ENCODE assay signal across 8 cellular contexts in genomic region chr10:128064615-128065580, GRCh38.
DNase-seq lines count a peak whose midpoint lies in the region; ATAC-seq lines count a peak whose summit lies in the region.

No MANE protein-coding gene starts in this region.

- DNase-seq in Ammon's horn (ENCODE audit: low spot score), result peak; percentile 88
- peak; percentile 73 to 80 for DNase-seq in activated CD4-positive, alpha-beta T cell treated with anti-CD3 and anti-CD28 coated beads, Interleukin-2, amount 50 U/mL, for 4 hours
- peak; percentile 91 for DNase-seq in naive B cell
- DNase-seq in stromal cell of bone marrow (ENCODE audit: low read depth), result peak; percentile 89
- DNase-seq in NCI-H1436 (lab: John Stamatoyannopoulos, UW), result no peak

- H3K4me1 Mint-ChIP-seq in IgD-negative memory B cell, result peaks cover 29 to 61% (median 50%) of the 10 kb centered on the region in 3 donors
- peaks cover 97% of the 10 kb centered on the region for H3K4me1 Mint-ChIP-seq in dendritic cell treated with granulocyte-macrophage colony-stimulating factor and Interleukin-4, amounts not matched to agents 40 ng/mL and 50 ng/mL, for 4 days (ENCODE audit: low read depth)
- peaks cover 64 to 79% (median 70%) of the 10 kb centered on the region in 3 donors for H3K4me1 Mint-ChIP-seq in naive B cell

- H3K27ac Mint-ChIP-seq in IgD-negative memory B cell (peak overlapping the region; percentile 88 to 92 (median 90)), naive B cell (peak overlapping the region; percentile 93 to 98 (median 98))
- peak overlapping the region; percentile 86 for H3K27ac Mint-ChIP-seq in dendritic cell treated with granulocyte-macrophage colony-stimulating factor and Interleukin-4, amounts not matched to agents 40 ng/mL and 50 ng/mL, for 4 days

- intact Hi-C loops in dendritic cell treated with granulocyte-macrophage colony-stimulating factor and Interleukin-4, amounts not matched to agents 40 ng/mL and 50 ng/mL, for 4 days (cut with micrococcal nuclease), result loop anchor here (1.0 kb wide), 3 partner anchors 14 to 182 kb away; no protein-coding TSS in a partner anchor

- H3K4me3 Mint-ChIP-seq in IgD-negative memory B cell, result peak overlapping the region; percentile 67 to 93 (median 79)
- H3K4me3 Mint-ChIP-seq in dendritic cell treated with granulocyte-macrophage colony-stimulating factor and Interleukin-4, amounts not matched to agents 40 ng/mL and 50 ng/mL, for 4 days, result peak overlapping the region; percentile 73
- H3K4me3 Mint-ChIP-seq in naive B cell, result peak overlapping the region; percentile 68 to 93 (median 82)

- H3K9me3 Mint-ChIP-seq in IgD-negative memory B cell (no peaks in the 10 kb centered on the region), naive B cell (no peaks in the 10 kb centered on the region)
- H3K9me3 Mint-ChIP-seq in dendritic cell treated with granulocyte-macrophage colony-stimulating factor and Interleukin-4, amounts not matched to agents 40 ng/mL and 50 ng/mL, for 4 days, result peaks cover 5% of the 10 kb centered on the region

- H3K36me3 Mint-ChIP-seq in IgD-negative memory B cell (peaks cover 1% of the 10 kb centered on the region), naive B cell (peaks cover 18 to 27% of the 10 kb centered on the region in 2 donors)
- H3K36me3 Mint-ChIP-seq in dendritic cell treated with granulocyte-macrophage colony-stimulating factor and Interleukin-4, amounts not matched to agents 40 ng/mL and 50 ng/mL, for 4 days (ENCODE audit: low read depth), result peaks cover 100% of the 10 kb centered on the region

- ATAC-seq in GM21390 (IDR thresholded peaks at IDR 0.05; ENCODE audit: unreplicated experiment), result peak; percentile 53
- ATAC-seq in naive B cell (ENCODE audit: low read depth in 2 of 2), result peak; percentile 71 to 72

- H3K27me3 Mint-ChIP-seq in IgD-negative memory B cell (no peaks in the 10 kb centered on the region), naive B cell (no peaks in the 10 kb centered on the region)
- H3K27me3 Mint-ChIP-seq in dendritic cell treated with granulocyte-macrophage colony-stimulating factor and Interleukin-4, amounts not matched to agents 40 ng/mL and 50 ng/mL, for 4 days, result no peaks in the 10 kb centered on the region
